In the genomic region with DNA sequence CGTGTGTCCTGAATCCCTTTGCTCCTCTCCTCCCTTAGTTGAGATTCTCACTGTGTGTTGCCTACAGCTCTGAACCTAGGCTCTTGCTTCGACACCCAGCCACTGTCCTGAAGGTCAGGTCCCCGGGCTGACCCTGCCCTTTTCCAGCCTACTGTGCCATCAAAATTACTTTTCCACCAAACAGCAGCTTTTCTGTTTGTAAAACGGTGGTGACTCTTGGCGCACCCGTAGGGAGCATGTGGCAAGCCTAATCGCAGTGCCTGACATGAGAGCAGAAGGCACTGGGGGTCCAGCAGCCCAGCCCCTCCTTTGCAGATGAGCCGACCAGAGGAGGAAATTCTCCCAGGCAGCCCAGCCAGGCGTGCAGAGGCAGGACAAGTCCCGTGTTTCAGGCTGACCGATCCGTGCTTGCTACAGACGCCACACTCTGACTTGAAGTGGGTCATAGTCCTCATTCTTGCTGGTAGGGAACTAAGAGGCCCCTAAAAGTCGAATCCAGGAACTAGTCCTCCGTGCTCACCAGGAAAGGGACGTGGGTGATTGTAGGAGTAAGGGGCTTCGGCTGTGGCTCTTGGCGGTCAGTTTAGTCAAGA, we compare ENCODE assay signal across 17 cellular contexts. TPM values are rescaled to one million over a fixed set of nuclear protein-coding genes. Genes with fewer than 3 reads are reported as not detected.
A peak's percentile ranks its signal among the peaks of the same experiment; 100 is the strongest.
DNase-seq lines count a peak whose midpoint lies in the region; ATAC-seq, FAIRE-seq and TF ChIP-seq lines count a peak whose summit lies in the region.
"Had no signal": no experiment of that assay in that cellular context is flagged by ENCODE, and none has a peak within 500 bp of the region (broad histone marks: within the 10 kb centered on the region; RNA-seq: fewer than 3 reads in every experiment).

No MANE protein-coding gene starts in this region.

- H2AFZ ChIP-seq in GM23338 (no peak overlapping the region), GM12878 (ENCODE audit: control insufficient read depth, low read depth, low read length) (no peak overlapping the region)

- intact Hi-C loops in GM12878 (cut with micrococcal nuclease; ENCODE audit: unreplicated experiment): loop anchor here (10.0 kb wide), 1 partner anchor 284 kb away; the partner anchor contains the start of gene LYST
- intact Hi-C loops in kidney (cut with DNase I): no loop called here

- H3K27me3 ChIP-seq in GM23338 (ENCODE audit: insufficient read depth) (peaks cover 5% of the 10 kb centered on the region), GM12878 (replicated peaks in 1 of 2; ENCODE audit: control insufficient read depth in 2 of 2, insufficient read depth in 2 of 2, low read length in 1 of 2) (no peaks in the 10 kb centered on the region)
- H3K27me3 ChIP-seq: Peyer's patch had no signal

- RAD21 ChIA-PET in GM12878 (lab: Charles Lee; ENCODE audit: unreplicated experiment): interaction anchor here (0.8 to 7.3 kb wide), 5 partner anchors 8 to 135 kb away, joined by 3 to 121 read pairs (median 5); no protein-coding TSS in a partner anchor

- H3K9me3 Mint-ChIP-seq in GM23338: no peaks in the 10 kb centered on the region
- H3K9me3 Mint-ChIP-seq: CD4-positive, alpha-beta T cell; IgD-negative memory B cell had no signal

- no peak for DNase-seq in GM23338 (ENCODE audit: low spot score)
- no peak for DNase-seq in GM12878 (ENCODE audit: low read depth, low spot score)
- no peak for DNase-seq in kidney
- DNase-seq in renal cortical epithelial cell (ENCODE audit: low read depth): peak; percentile 41
- DNase-seq in cerebellar cortex (ENCODE audit: low spot score): no peak
- DNase-seq: ACHN; CD4-positive, alpha-beta T cell; NCI-H1417; NCI-H2029; NCI-H2171 treated with DMSO at 0.1 percent for 48 hours; Peyer's patch had no signal

- peaks cover 26% of the 10 kb centered on the region for H3K4me1 Mint-ChIP-seq in GM23338

- H4K20me1 ChIP-seq in GM23338 (replicated peaks; ENCODE audit: insufficient read depth) (peaks cover 10% of the 10 kb centered on the region), GM12878 (ENCODE audit: control insufficient read depth, insufficient read depth) (peaks cover 3% of the 10 kb centered on the region; the same call in 1 of the 2 replicates)

- H3K79me2 ChIP-seq in GM23338 (replicated peaks; ENCODE audit: insufficient read depth): peaks cover 45% of the 10 kb centered on the region
- H3K79me2 ChIP-seq in GM12878 (ENCODE audit: control insufficient read depth, insufficient read depth, low read length): peaks cover 68% of the 10 kb centered on the region

- no TSS peak for BruUV-seq in GM12878 (replicated peaks; lab: Mats Ljungman, UMichigan)

- no peak for TF ChIP-seq RAD21 in GM12878 (IDR thresholded peaks at IDR 0.05; ENCODE audit: insufficient read depth, low read depth, low read length)

- TF ChIP-seq POLR2A in GM12878 (IDR thresholded peaks at IDR 0.05; ENCODE audit: low read depth, low read length): no peak

- SMC1A ChIA-PET in GM12878 (lab: Charles Lee; ENCODE audit: uncharacterized antibody, unreplicated experiment): interaction anchor here (0.9 to 7.2 kb wide), 5 partner anchors 8 to 246 kb away, joined by 3 to 95 read pairs (median 4); no protein-coding TSS in a partner anchor

- peaks cover 4% of the 10 kb centered on the region for H3K27me3 Mint-ChIP-seq in GM23338 (ENCODE audit: insufficient read depth, low read depth, poor library complexity)
- H3K27me3 Mint-ChIP-seq: CD4-positive, alpha-beta T cell had no signal

- no peaks in the 10 kb centered on the region for H3K9me2 ChIP-seq in GM23338 (ENCODE audit: insufficient read depth)

- H3K36me3 Mint-ChIP-seq in GM23338 (ENCODE audit: low read depth): peaks cover 8% of the 10 kb centered on the region; the same call in 2 of the 3 replicates
- H3K36me3 Mint-ChIP-seq: IgD-negative memory B cell had no signal

- POLR2A ChIA-PET in GM12878 (lab: Charles Lee): interaction anchor here (0.5 to 3.5 kb wide), 5 partner anchors 7 to 124 kb away, joined by 3 to 16 read pairs (median 7); no protein-coding TSS in a partner anchor

- H3K9me3 ChIP-seq in GM12878 (replicated peaks; ENCODE audit: control insufficient read depth, insufficient read depth, low read length): no peaks in the 10 kb centered on the region
- no peaks in the 10 kb centered on the region for H3K9me3 ChIP-seq in kidney (ENCODE audit: control insufficient read depth in 1 of 2, low read length in 2 of 2)
- H3K9me3 ChIP-seq: HAP-1, Peyer's patch had no signal

- H3K36me3 ChIP-seq in GM23338 (ENCODE audit: insufficient read depth): no peaks in the 10 kb centered on the region
- H3K36me3 ChIP-seq in GM12878 (ENCODE audit: control insufficient read depth in 2 of 2, insufficient read depth in 2 of 2, low read length in 1 of 2): peaks cover 7 to 8% of the 10 kb centered on the region in 2 experiments; a peak in 3 of 4 replicates
- H3K36me3 ChIP-seq in kidney (ENCODE audit: control insufficient read depth in 1 of 2, insufficient read depth in 2 of 2, low read length in 2 of 2): no peaks in the 10 kb centered on the region
- H3K36me3 ChIP-seq: HAP-1, Peyer's patch had no signal

- H3K9ac ChIP-seq in GM12878 (ENCODE audit: control insufficient read depth, insufficient read depth, low read length) (no peak overlapping the region), kidney (ENCODE audit: low read length in 2 of 2) (no peak overlapping the region)

- peaks cover 6% of the 10 kb centered on the region for H3K4me1 ChIP-seq in GM23338 (ENCODE audit: insufficient read depth)
- H3K4me1 ChIP-seq in GM12878 (ENCODE audit: control insufficient read depth, insufficient read depth, low read length): peaks cover 26% of the 10 kb centered on the region
- H3K4me1 ChIP-seq in kidney (ENCODE audit: control insufficient read depth in 1 of 2, insufficient read depth in 1 of 2, low read depth in 1 of 2, low read length in 2 of 2): peaks cover 24 to 37% of the 10 kb centered on the region in 2 donors

- H3K4me3 Mint-ChIP-seq in GM23338: no peak overlapping the region
- H3K4me3 Mint-ChIP-seq: IgD-negative memory B cell had no signal

- WGBS in GM12878 (ENCODE audit: insufficient coverage, insufficient replicate concordance, low lambda C conversion rate, missing lambda C conversion rate): 65% methylated on average over 18 of the region's 18 CpGs

- no peaks in the 10 kb centered on the region for H3F3A ChIP-seq in GM23338 (replicated peaks; ENCODE audit: low read depth)

- peak overlapping the region; percentile 60; the same call in 1 of the 2 replicates for H3K27ac Mint-ChIP-seq in GM23338
- H3K27ac Mint-ChIP-seq: CD4-positive, alpha-beta T cell had no signal

- TF ChIP-seq EP300 in GM12878 (IDR thresholded peaks at IDR 0.05; ENCODE audit: borderline replicate concordance in 1 of 2, control insufficient read depth in 1 of 2, low read depth in 2 of 2, low read length in 2 of 2): no peak

- H3K27ac ChIP-seq in GM23338 (ENCODE audit: low read depth) (no peak overlapping the region), GM12878 (ENCODE audit: control insufficient read depth, insufficient read depth) (peak overlapping the region; percentile 31), kidney (ENCODE audit: low read depth in 2 of 2, low read length in 2 of 2) (peak overlapping the region; percentile 40 to 65)
- H3K27ac ChIP-seq: Peyer's patch had no signal

- FAIRE-seq in GM12878 (lab: Jason Lieb, UNC): no peak
- no peak for FAIRE-seq in kidney (lab: Jason Lieb, UNC)
- FAIRE-seq: D721Med had no signal

- ATAC-seq in GM23338 (no peak), GM12878 (no peak), HG03280 (IDR thresholded peaks at IDR 0.05; ENCODE audit: unreplicated experiment) (no peak), GM19023 (IDR thresholded peaks at IDR 0.05; ENCODE audit: unreplicated experiment) (no peak), GM21447 (IDR thresholded peaks at IDR 0.05; ENCODE audit: unreplicated experiment) (no peak)

- H3K4me2 ChIP-seq in GM23338 (no peak overlapping the region), GM12878 (ENCODE audit: control insufficient read depth, insufficient read depth) (peak overlapping the region; percentile 63)

- CTCF ChIA-PET in GM12878 (lab: Yijun Ruan, JAX): interaction anchor here (1.1 to 7.3 kb wide), 3 partner anchors 9 to 952 kb away, joined by 3 to 56 read pairs (median 6); no protein-coding TSS in a partner anchor

- in situ Hi-C loops in GM12878 (cut with MboI): no loop called here

- TF ChIP-seq CTCF in GM23338 (conservative IDR thresholded peaks at IDR 0.05; ENCODE audit: low read depth in 2 of 2) (no peak), GM12878 (IDR thresholded peaks at IDR 0.05 in 2 of 3, conservative IDR thresholded peaks at IDR 0.05 in 1 of 3; ENCODE audit: control insufficient read depth in 2 of 3, extremely low read depth in 1 of 3, insufficient read depth in 1 of 3, low read depth in 3 of 3, low read length in 3 of 3) (no peak), kidney (IDR thresholded peaks at IDR 0.05; ENCODE audit: borderline replicate concordance, extremely low read depth, insufficient read depth) (no peak)

- H3K4me3 ChIP-seq in GM23338: no peak overlapping the region
- peak overlapping the region; percentile 51; the same call in 1 of the 2 replicates for H3K4me3 ChIP-seq in GM12878
- no peak overlapping the region for H3K4me3 ChIP-seq in kidney (ENCODE audit: low read length in 2 of 2)
- H3K4me3 ChIP-seq: HAP-1, Peyer's patch had no signal

TF ChIP-seq in GM23338, 12 proteins besides CTCF, POLR2A, EP300 and RAD21 (continues in another document):
- TF ChIP-seq STAT1 (IDR thresholded peaks at IDR 0.05; ENCODE audit: unreplicated experiment): no peak

RNA-seq across cellular contexts. Expression of gene GPR137B, which starts 6.8 kb away (rescaled TPM):
- 11.1 and 14.3 TPM in 2 replicates for total RNA-seq in GM23338 (2014; rRNA removed; shearing (Covaris generic))
- polyA plus RNA-seq in GM23338 (2016; fragmentation: Nextera tagmentation; extraction: Ambion mirVana) (4.5 and 4.9 TPM in 2 replicates), GM12878 (2011; rRNA removed) (14.9 and 19.3 TPM in 2 replicates), GM12878 (2014; fragmentation: Illumina TruSeq; extraction: Trizol) (20.8 and 27.4 TPM in 2 replicates), GM12878 (2014; fragmentation: Nextera tagmentation; extraction: Ambion mirVana) (1 to 10 TPM; 5.4 to 6.4 TPM), GM12878 (2014; rRNA removed) (12.1 and 12.6 TPM in 2 replicates), GM12878 (2016; fragmentation: Nextera tagmentation; extraction: Ambion mirVana) (10 to 100 TPM in 1 of 2 experiments, 1 to 10 TPM in 1; 9.0 to 12.9 TPM), kidney (ENCODE audit: insufficient read depth, low read depth, low replicate concordance) (31.4 TPM)
- total RNA-seq in GM12878 (2013; cell fraction: nucleolus; rRNA removed): 79.5 and 87.9 TPM in 2 replicates
- total RNA-seq in GM12878 (2014; rRNA removed) (9.4 and 14.7 TPM in 2 replicates), GM12878 (2014; rRNA removed; fragmentation: Illumina TruSeq; extraction: Trizol) (13.1 and 14.1 TPM in 2 replicates), GM12878 (2021) (14.3 and 14.9 TPM in 2 replicates), kidney (22.2 TPM), renal cortical epithelial cell (10.2 and 12.2 TPM in 2 replicates)
- polyA plus RNA-seq in GM12878 (2011; ENCODE audit: low read depth): 9.2 TPM
- 10.5 and 19.3 TPM in 2 replicates for polyA plus RNA-seq in GM12878 (2011; cell fraction: cytosol; rRNA removed)
- polyA plus RNA-seq in GM12878 (2011; cell fraction: nucleus; rRNA removed): 28.2 and 30.6 TPM in 2 replicates
- polyA plus RNA-seq in GM12878 (2012): 11.0 and 19.5 TPM in 2 replicates
- polyA minus RNA-seq in GM12878 (2011; rRNA and poly(A)+ RNA removed): 18.3 and 18.7 TPM in 2 replicates
- 6.0 and 8.0 TPM in 2 replicates for polyA minus RNA-seq in GM12878 (2011; cell fraction: cytosol; rRNA and poly(A)+ RNA removed)
- 30.0 and 62.4 TPM in 2 replicates for polyA minus RNA-seq in GM12878 (2011; cell fraction: nucleus; rRNA and poly(A)+ RNA removed)
